9 cellular contexts compared by ENCODE assay signal in genomic region chr12:43407816-43408645, GRCh38.
DNase-seq lines count a peak whose midpoint lies in the region; ATAC-seq and TF ChIP-seq lines count a peak whose summit lies in the region.
"Had no signal": no experiment of that assay in that cellular context is flagged by ENCODE, and none has a peak within 500 bp of the region (broad histone marks: within the 10 kb centered on the region; RNA-seq: fewer than 3 reads in every experiment).

No MANE protein-coding gene starts in this region.

- no peaks in the 10 kb centered on the region for H3K9me2 ChIP-seq in GM23248 (ENCODE audit: insufficient read depth)

- POLR2A ChIA-PET in CD4-positive, alpha-beta memory T cell (lab: Charles Lee; ENCODE audit: partially characterized antibody): no interaction called here

- H3K9me3 ChIP-seq in GM23248 (ENCODE audit: low read depth) (no peaks in the 10 kb centered on the region), mesodermal cell (ENCODE audit: control insufficient read depth, low read length) (no peaks in the 10 kb centered on the region), tibial nerve (no peaks in the 10 kb centered on the region)
- H3K9me3 ChIP-seq in CD4-positive, alpha-beta memory T cell (ENCODE audit: control insufficient read depth in 1 of 2, low read length in 2 of 2): no peaks in the 10 kb centered on the region

- H4K20me1 ChIP-seq in GM23248 (ENCODE audit: insufficient read depth): no peaks in the 10 kb centered on the region

- H3K27me3 ChIP-seq in GM23248 (replicated peaks; ENCODE audit: insufficient read depth) (no peaks in the 10 kb centered on the region), tibial nerve (no peaks in the 10 kb centered on the region)
- no peaks in the 10 kb centered on the region for H3K27me3 ChIP-seq in CD4-positive, alpha-beta memory T cell (ENCODE audit: insufficient read depth, low read length)

- WGBS in GM23248 (ENCODE audit: low coverage in 1 of 2, low lambda C conversion rate in 2 of 2, missing lambda C conversion rate in 2 of 2), 2 experiments: 10 to 14% methylated on average over 1 of the region's 1 CpG
- no CpG with 5 or more reads among the region's 1 CpG for WGBS in mesodermal cell (ENCODE audit: insufficient coverage in 2 of 2), 2 experiments
- WGBS in tibial nerve, 2 donors: 34 to 45% methylated on average over 1 of the region's 1 CpG

- H2AFZ ChIP-seq in GM23248: peak overlapping the region; percentile 21

- no peaks in the 10 kb centered on the region for H3K79me2 ChIP-seq in GM23248 (ENCODE audit: insufficient read depth)

- H3K4me3 ChIP-seq in GM23248 (no peak overlapping the region), mesodermal cell (ENCODE audit: extremely low read depth, insufficient read depth, low read length, poor library complexity, severe bottlenecking) (no peak overlapping the region), tibial nerve (no peak overlapping the region)
- H3K4me3 ChIP-seq in CD4-positive, alpha-beta memory T cell (ENCODE audit: low read length in 2 of 2): no peak overlapping the region

- H3F3A ChIP-seq in GM23248 (ENCODE audit: insufficient read depth): peaks cover 8% of the 10 kb centered on the region; the same call in 1 of the 2 replicates

- intact Hi-C loops in CD4-positive, alpha-beta memory T cell (cut with micrococcal nuclease): no loop called here

- ATAC-seq in GM18505 (IDR thresholded peaks at IDR 0.05; ENCODE audit: unreplicated experiment): peak; percentile 90

- DNase-seq in GM23248: peak; percentile 41
- peak; percentile 44 for DNase-seq in HS-5 (ENCODE audit: low read depth)
- DNase-seq in NCI-H1092 treated with DMSO at 0.1 percent for 48 hours (lab: John Stamatoyannopoulos, UW): no peak
- DNase-seq in activated naive CD8-positive, alpha-beta T cell treated with anti-CD3 and anti-CD28 coated beads for 36 hours: no peak
- DNase-seq in CD4-positive, alpha-beta memory T cell: no peak
- no peak for DNase-seq in tibial nerve (ENCODE audit: low spot score in 2 of 2)
- DNase-seq: NCI-H1436 treated with DMSO at 0.1 percent for 48 hours had no signal

- in situ Hi-C loops in GM23248 (cut with MboI): no loop called here

- peak overlapping the region; percentile 35 for H3K4me2 ChIP-seq in GM23248 (ENCODE audit: unreplicated experiment)

- H3K36me3 ChIP-seq in GM23248 (ENCODE audit: low read depth) (no peaks in the 10 kb centered on the region), mesodermal cell (ENCODE audit: control insufficient read depth, insufficient read depth, low read length) (no peaks in the 10 kb centered on the region), tibial nerve (no peaks in the 10 kb centered on the region)
- H3K36me3 ChIP-seq in CD4-positive, alpha-beta memory T cell (ENCODE audit: insufficient read depth, low read length): no peaks in the 10 kb centered on the region

- H3K27me3 Mint-ChIP-seq in activated naive CD8-positive, alpha-beta T cell treated with anti-CD3 and anti-CD28 coated beads for 36 hours: no peaks in the 10 kb centered on the region
- peaks cover 0 to 2% of the 10 kb centered on the region in 2 donors for H3K27me3 Mint-ChIP-seq in CD4-positive, alpha-beta memory T cell

- no peaks in the 10 kb centered on the region for H3K36me3 Mint-ChIP-seq in activated naive CD8-positive, alpha-beta T cell treated with anti-CD3 and anti-CD28 coated beads for 36 hours
- no peaks in the 10 kb centered on the region for H3K36me3 Mint-ChIP-seq in CD4-positive, alpha-beta memory T cell

- TF ChIP-seq POLR2A in GM18505 (IDR thresholded peaks at IDR 0.05; ENCODE audit: borderline replicate concordance, extremely low read depth, insufficient read depth, insufficient read length) (no peak), tibial nerve (IDR thresholded peaks at IDR 0.05) (no peak)

- H3K27ac ChIP-seq in GM23248: peak overlapping the region; percentile 17
- peak overlapping the region; percentile 42 for H3K27ac ChIP-seq in mesodermal cell (ENCODE audit: low read depth, low read length, severe bottlenecking)
- H3K27ac ChIP-seq in CD4-positive, alpha-beta memory T cell (ENCODE audit: low read depth, low read length): no peak overlapping the region
- H3K27ac ChIP-seq in tibial nerve: no peak overlapping the region

- no peaks in the 10 kb centered on the region for H3K4me1 Mint-ChIP-seq in activated naive CD8-positive, alpha-beta T cell treated with anti-CD3 and anti-CD28 coated beads for 36 hours
- no peaks in the 10 kb centered on the region for H3K4me1 Mint-ChIP-seq in CD4-positive, alpha-beta memory T cell

- CTCF ChIA-PET in CD4-positive, alpha-beta memory T cell (lab: Charles Lee; ENCODE audit: partially characterized antibody): no interaction called here

- H3K27ac Mint-ChIP-seq in activated naive CD8-positive, alpha-beta T cell treated with anti-CD3 and anti-CD28 coated beads for 36 hours: no peak overlapping the region
- no peak overlapping the region for H3K27ac Mint-ChIP-seq in CD4-positive, alpha-beta memory T cell

- no peak overlapping the region for H3K9ac ChIP-seq in GM23248

- H3K9me3 Mint-ChIP-seq in activated naive CD8-positive, alpha-beta T cell treated with anti-CD3 and anti-CD28 coated beads for 36 hours: no peaks in the 10 kb centered on the region
- H3K9me3 Mint-ChIP-seq in CD4-positive, alpha-beta memory T cell: no peaks in the 10 kb centered on the region

- H3K4me3 Mint-ChIP-seq in activated naive CD8-positive, alpha-beta T cell treated with anti-CD3 and anti-CD28 coated beads for 36 hours: no peak overlapping the region
- no peak overlapping the region for H3K4me3 Mint-ChIP-seq in CD4-positive, alpha-beta memory T cell

- TF ChIP-seq EP300 in tibial nerve (IDR thresholded peaks at IDR 0.05): no peak

- H3K4me1 ChIP-seq in GM23248 (ENCODE audit: insufficient read depth) (peaks cover 15% of the 10 kb centered on the region), mesodermal cell (ENCODE audit: control insufficient read depth, insufficient read depth, low read length, poor library complexity, severe bottlenecking) (no peaks in the 10 kb centered on the region), tibial nerve (no peaks in the 10 kb centered on the region)
- no peaks in the 10 kb centered on the region for H3K4me1 ChIP-seq in CD4-positive, alpha-beta memory T cell (ENCODE audit: insufficient read depth, low read length)

- TF ChIP-seq CTCF in tibial nerve (IDR thresholded peaks at IDR 0.05): no peak

Comparison
In these comparisons a context has a peak if more than half of its experiments do, and no peak if none do; other contexts are left out.
1. DNase-seq: peak in GM23248 (single experiment) and HS-5 (single experiment); none in NCI-H1092 treated with DMSO at 0.1 percent for 48 hours (single experiment), activated naive CD8-positive, alpha-beta T cell treated with anti-CD3 and anti-CD28 coated beads for 36 hours (single experiment), CD4-positive, alpha-beta memory T cell (0 of 5) and tibial nerve (0 of 2).
2. H3K27ac ChIP-seq: peak in GM23248 (single experiment) and mesodermal cell (single experiment); none in CD4-positive, alpha-beta memory T cell (single experiment) and tibial nerve (0 of 4).